8 cellular contexts compared by ENCODE assay signal in the genomic region with DNA sequence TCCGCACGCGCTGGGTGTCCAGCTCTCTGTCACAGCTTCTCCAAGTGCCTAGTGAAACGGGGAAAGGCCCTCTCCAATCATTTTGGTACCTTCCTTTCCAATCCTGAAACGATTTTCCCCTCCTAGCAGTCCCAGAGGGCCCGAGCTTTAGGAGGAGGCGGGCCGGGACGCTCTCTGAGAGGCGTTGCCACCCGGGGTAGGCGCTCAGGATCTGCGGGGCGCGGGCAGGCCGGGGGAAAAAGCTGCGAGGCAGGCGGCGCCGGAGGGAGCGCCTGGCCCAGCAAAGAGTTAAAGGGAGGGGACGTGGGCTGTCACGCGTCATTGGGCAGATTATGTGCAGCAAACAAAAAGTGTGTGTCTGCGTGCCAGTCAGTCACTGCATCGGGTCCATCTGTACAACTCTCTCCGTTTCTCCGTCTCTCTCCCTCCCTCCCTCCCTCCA. TPM values are rescaled to one million over a fixed set of nuclear protein-coding genes. Genes with fewer than 3 reads are reported as not detected.
DNase-seq lines count a peak whose midpoint lies in the region; ATAC-seq and TF ChIP-seq lines count a peak whose summit lies in the region.

A gene (plus strand): TSS at position 372 of the 442 bp plus-strand sequence. CDS start 2,578 bp downstream, outside the sequence.

- intact Hi-C loops in A673 (cut with micrococcal nuclease; ENCODE audit: unreplicated experiment): no loop called here

- BruUV-seq in A673 (replicated peaks; lab: Mats Ljungman, UMichigan): no TSS peak

- no peak for TF ChIP-seq CTCF in A673 (conservative IDR thresholded peaks at IDR 0.05; ENCODE audit: low read depth, low read length)
- no peak for TF ChIP-seq CTCF in WERI-Rb-1 (IDR thresholded peaks at IDR 0.05; ENCODE audit: low read depth, low read length)
- TF ChIP-seq CTCF in epithelial cell of proximal tubule (conservative IDR thresholded peaks at IDR 0.05; ENCODE audit: low read depth, low read length): no peak

- H3K4me1 ChIP-seq in A673 (ENCODE audit: insufficient read depth, low read length, poor library complexity, severe bottlenecking): no peaks in the 10 kb centered on the region

- POLR2A ChIA-PET in A673 (lab: Charles Lee; ENCODE audit: low non-redundant PET): no interaction called here

- CTCF ChIA-PET in A673 (lab: Charles Lee): no interaction called here

- H3K36me3 ChIP-seq in A673 (ENCODE audit: insufficient read depth, low read length, poor library complexity, severe bottlenecking): no peaks in the 10 kb centered on the region
- peaks cover 36% of the 10 kb centered on the region for H3K36me3 ChIP-seq in WERI-Rb-1

- peak; percentile 26 for DNase-seq in A673 (ENCODE audit: low spot score)
- peak; percentile 92 for DNase-seq in WERI-Rb-1
- DNase-seq in epithelial cell of proximal tubule (ENCODE audit: low read depth): no peak
- DNase-seq in nucleus accumbens (lab: John Stamatoyannopoulos, UW): peak in 54 of 56 donors; percentile 18 to 89 (median 71)
- no peak for DNase-seq in NAMALWA (ENCODE audit: low spot score)

- H3K27me3 ChIP-seq in A673 (replicated peaks; ENCODE audit: insufficient read depth, low read depth, low read length, poor library complexity): peaks cover 12% of the 10 kb centered on the region
- H3K27me3 ChIP-seq in WERI-Rb-1 (ENCODE audit: insufficient read depth, low read depth, severe bottlenecking): no peaks in the 10 kb centered on the region

- no peak for TF ChIP-seq POLR2A in GM18505 (IDR thresholded peaks at IDR 0.05; ENCODE audit: borderline replicate concordance, extremely low read depth, insufficient read depth, insufficient read length)

- no peak within 1 kb of the TSS for H3K4me3 ChIP-seq in A673 (ENCODE audit: low read depth, low read length, poor library complexity, severe bottlenecking)
- H3K4me3 ChIP-seq in WERI-Rb-1 (ENCODE audit: low read depth, low read length): peak within 1 kb of the TSS; percentile 93
- peak within 1 kb of the TSS; percentile 7 for H3K4me3 ChIP-seq in epithelial cell of proximal tubule (ENCODE audit: low read depth, low read length)

- H3K27ac ChIP-seq in A673 (ENCODE audit: low read depth, low read length, poor library complexity, severe bottlenecking): no peak within 1 kb of the TSS
- H3K27ac ChIP-seq in WERI-Rb-1: peak within 1 kb of the TSS; percentile 86

- H3K9me3 ChIP-seq in A673 (ENCODE audit: low read depth, low read length, poor library complexity, severe bottlenecking) (no peaks in the 10 kb centered on the region), WERI-Rb-1 (ENCODE audit: severe bottlenecking) (no peaks in the 10 kb centered on the region)

- peak; percentile 21 for ATAC-seq in HG02588 (IDR thresholded peaks at IDR 0.05; ENCODE audit: unreplicated experiment)
- ATAC-seq in GM18867 (IDR thresholded peaks at IDR 0.05; ENCODE audit: unreplicated experiment): no peak
- ATAC-seq in GM18505 (IDR thresholded peaks at IDR 0.05; ENCODE audit: unreplicated experiment): no peak

RNA-seq across cellular contexts. Expression of the gene that starts here (rescaled TPM):
- total RNA-seq in A673 (2021): 0.09 TPM in 1 of 2 replicates, not detected in the other
- 0.51 and 3.7 TPM in 2 replicates for total RNA-seq in epithelial cell of proximal tubule

Comparison
In these comparisons a context has a peak if more than half of its experiments do, and no peak if none do; other contexts are left out.
1. Peak in DNase-seq in A673; RNA of the gene not detected or under 1 TPM.
2. DNase-seq: peak in WERI-Rb-1 (single experiment) and nucleus accumbens (54 of 56); none in epithelial cell of proximal tubule (single experiment) and NAMALWA (single experiment).